2 cellular contexts compared by ENCODE assay signal in genomic region chr6:151403919-151404308, GRCh38.
TF ChIP-seq lines count a peak whose summit lies in the region.

No MANE protein-coding gene starts in this region.

TF ChIP-seq in HCT116, 20 proteins besides CTCF, POLR2A, EP300 and RAD21:
- TF ChIP-seq MAX (IDR thresholded peaks at IDR 0.05) (0 out of 2 replicates have a peak, but pooled peaks have one; percentile 13), CBX3 (IDR thresholded peaks at IDR 0.05; ENCODE audit: low read depth) (no peak)

TF ChIP-seq in K562, 482 proteins besides CTCF, POLR2A, EP300 and RAD21:
- no peak for TF ChIP-seq ERF (CRISPR knock-in tag; IDR thresholded peaks at IDR 0.05)
- no peak for TF ChIP-seq DLX4 (CRISPR knock-in tag; IDR thresholded peaks at IDR 0.05)
- no peak for TF ChIP-seq PREB (CRISPR knock-in tag; IDR thresholded peaks at IDR 0.05)
- TF ChIP-seq CBX3 (IDR thresholded peaks at IDR 0.05; ENCODE audit: borderline replicate concordance in 1 of 2, low read length in 2 of 2), result no peak
- TF ChIP-seq E2F1 (CRISPR knock-in tag; IDR thresholded peaks at IDR 0.05), result no peak
- TF ChIP-seq ZNF76 (CRISPR knock-in tag; IDR thresholded peaks at IDR 0.05; ENCODE audit: borderline replicate concordance), result no peak
- no peak for TF ChIP-seq KDM2B (CRISPR knock-in tag; IDR thresholded peaks at IDR 0.05)
- no peak for TF ChIP-seq NKRF (IDR thresholded peaks at IDR 0.05; ENCODE audit: borderline replicate concordance)
- no peak for TF ChIP-seq TAF15 (IDR thresholded peaks at IDR 0.05; ENCODE audit: low read depth, low read length)
- no peak for TF ChIP-seq ZBTB43 (CRISPR knock-in tag; IDR thresholded peaks at IDR 0.05)
- TF ChIP-seq ZFP30 (CRISPR knock-in tag; IDR thresholded peaks at IDR 0.05; ENCODE audit: borderline replicate concordance), result no peak
- no peak for TF ChIP-seq CHCHD3 (CRISPR knock-in tag; IDR thresholded peaks at IDR 0.05)
